Comparison of ENCODE assay signal across 8 cellular contexts in genomic region chr20:41136336-41136694, GRCh38. TPM values are rescaled to one million over a fixed set of nuclear protein-coding genes. Genes with fewer than 3 reads are reported as not detected.
DNase-seq lines count a peak whose midpoint lies in the region; ATAC-seq and TF ChIP-seq lines count a peak whose summit lies in the region.

No MANE protein-coding gene starts in this region.

- CTCF ChIA-PET in T-cell (lab: Charles Lee), result interaction anchor here (0.6 to 3.7 kb wide), 14 partner anchors 9 to 204 kb away, joined by 3 to 57 read pairs (median 10); partner anchors contain the start of gene LPIN3 (in 1 of the 2)

- peak overlapping the region; percentile 95 for H3K27ac ChIP-seq in right cardiac atrium (ENCODE audit: low read length)
- peak overlapping the region; percentile 90 to 98 (median 95) for H3K27ac ChIP-seq in spleen

- H3K4me1 ChIP-seq in right cardiac atrium (ENCODE audit: control insufficient read depth, insufficient read depth, low read length), result peaks cover 20% of the 10 kb centered on the region
- peaks cover 17 to 60% (median 48%) of the 10 kb centered on the region in 6 donors for H3K4me1 ChIP-seq in spleen

- H3K27ac Mint-ChIP-seq in T-cell, result peak overlapping the region; percentile 81 to 93

- WGBS in right cardiac atrium, result 14% methylated on average over 17 of the region's 17 CpGs
- WGBS in spleen, 5 donors, result 11 to 21% (median 15%) methylated on average over 10 to 17 of the region's 17 CpGs

- TF ChIP-seq CTCF in HFF-Myc (IDR thresholded peaks at IDR 0.05; ENCODE audit: low read depth, low read length, missing control alignments) (no peak), spleen (IDR thresholded peaks at IDR 0.05 in 8 of 11, conservative IDR thresholded peaks at IDR 0.05 in 3 of 11) (no peak)

- H3K27me3 Mint-ChIP-seq in T-cell, result no peaks in the 10 kb centered on the region

- H3K27me3 ChIP-seq in right cardiac atrium (ENCODE audit: control insufficient read depth, insufficient read depth) (no peaks in the 10 kb centered on the region), spleen (replicated peaks in 1 of 7) (peaks cover 0 to 12% (median 0%) of the 10 kb centered on the region in 7 donors)

- TF ChIP-seq POLR2A in spleen (IDR thresholded peaks at IDR 0.05) (no peak), GM18505 (IDR thresholded peaks at IDR 0.05; ENCODE audit: borderline replicate concordance, extremely low read depth, insufficient read depth, insufficient read length) (no peak)

- intact Hi-C loops in right cardiac atrium (cut with DNase I) (loop anchor here in 2 of 4 donors (5.0 to 10.0 kb wide), 2 partner anchors 206 to 208 kb away; partner anchors contain the start of gene LPIN3 (in 2 of the 2)), spleen (cut with DNase I; ENCODE audit: low total_unique reads) (no loop called here)

- H3K36me3 Mint-ChIP-seq in T-cell, result no peaks in the 10 kb centered on the region

- POLR2A ChIA-PET in T-cell (lab: Charles Lee), result interaction anchor here in 1 of 2 donors (0.7 kb wide), 1 partner anchor 37 kb away, joined by 3 read pairs; no protein-coding TSS in a partner anchor

- H3K9me3 Mint-ChIP-seq in T-cell, result no peaks in the 10 kb centered on the region

- peaks cover 56 to 61% (median 58%) of the 10 kb centered on the region in 3 donors for H3K4me1 Mint-ChIP-seq in T-cell

- H3K4me3 Mint-ChIP-seq in T-cell, result peak overlapping the region; percentile 82 to 89 (median 86)

- ATAC-seq in T-cell (replicated peaks in 1 of 4) (no peak), right cardiac atrium (no peak), GM18505 (IDR thresholded peaks at IDR 0.05; ENCODE audit: unreplicated experiment) (no peak), HG03521 (IDR thresholded peaks at IDR 0.05; ENCODE audit: unreplicated experiment) (no peak), HG03095 (IDR thresholded peaks at IDR 0.05; ENCODE audit: unreplicated experiment) (no peak)

- no peaks in the 10 kb centered on the region for H3K9me3 ChIP-seq in right cardiac atrium (ENCODE audit: control insufficient read depth, low read length)
- no peaks in the 10 kb centered on the region for H3K9me3 ChIP-seq in spleen

- no peak for DNase-seq in HFF-Myc (ENCODE audit: extremely low read depth, low read depth)
- DNase-seq in T-cell, result peak in 1 of 34 experiments; percentile 36
- no peak for DNase-seq in right cardiac atrium
- DNase-seq in spleen, result no peak
- DNase-seq in DMS53 (lab: John Stamatoyannopoulos, UW), result no peak

- H3K4me3 ChIP-seq in HFF-Myc (replicated peaks; ENCODE audit: low read depth, low read length) (peak overlapping the region; percentile 74), right cardiac atrium (ENCODE audit: low read length) (peak overlapping the region; percentile 83), spleen (peak overlapping the region; percentile 89 to 98 (median 95))

- H3K36me3 ChIP-seq in spleen, result no peaks in the 10 kb centered on the region

RNA-seq across cellular contexts. Expression of gene PLCG1, which starts 1.0 kb away (rescaled TPM):
- 100 to 1,000 TPM; 390 to 589 (median 444) TPM for total RNA-seq in T-cell
- 10 to 100 TPM; 50.1 to 62.2 (median 58.3) TPM for total RNA-seq in right cardiac atrium
- 45.6 TPM for polyA plus RNA-seq in right cardiac atrium
- total RNA-seq in spleen, result 100 to 1,000 TPM in 6 of 7 donors, 10 to 100 TPM in 1; 96.7 to 144 (median 134) TPM
- polyA plus RNA-seq in spleen, result 10 to 100 TPM; 28.0 to 51.3 (median 29.3) TPM
